ENCODE assay signal across 1 cellular context in the genomic region with DNA sequence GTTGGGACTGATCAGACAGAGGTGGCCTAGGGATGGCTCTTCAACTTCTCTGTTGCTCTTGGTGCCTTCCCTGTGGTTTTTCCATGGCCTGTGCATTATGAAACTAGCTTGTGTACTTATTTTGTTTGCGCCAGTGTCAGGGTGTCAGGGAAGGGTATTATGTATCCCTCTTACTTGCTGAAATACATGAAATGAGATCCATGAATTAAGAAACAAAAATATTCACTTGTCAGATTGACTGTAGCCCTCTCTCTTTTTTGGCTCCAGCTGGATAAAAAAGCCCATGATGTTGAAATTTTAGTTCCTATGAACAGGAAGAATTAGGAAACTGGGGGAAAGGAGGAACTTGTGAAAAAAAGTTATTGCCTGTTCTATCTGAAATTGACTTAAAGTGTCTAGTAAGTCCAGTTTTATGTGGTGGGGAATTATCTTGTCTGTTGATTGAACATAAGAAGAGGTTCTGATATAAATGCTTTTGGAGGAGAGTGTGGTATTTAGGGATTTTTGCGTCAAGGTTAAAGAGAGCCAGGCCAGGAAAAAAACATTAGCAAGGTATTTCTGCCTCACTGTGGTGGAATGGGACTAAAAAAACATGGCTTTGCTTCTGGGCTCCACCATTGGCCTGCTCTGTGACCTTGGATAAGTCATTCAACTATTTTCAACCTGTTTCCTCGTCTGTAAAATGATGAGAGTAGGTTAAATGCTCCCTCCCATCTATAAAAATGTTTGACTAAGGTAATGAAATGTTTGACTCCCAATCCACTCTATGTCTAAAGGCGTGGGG.
TF ChIP-seq lines count a peak whose summit lies in the region.

No MANE protein-coding gene starts in this region.

TF ChIP-seq in HepG2, 621 proteins besides CTCF, POLR2A, EP300 and RAD21:
- TF ChIP-seq, protein P1, sequence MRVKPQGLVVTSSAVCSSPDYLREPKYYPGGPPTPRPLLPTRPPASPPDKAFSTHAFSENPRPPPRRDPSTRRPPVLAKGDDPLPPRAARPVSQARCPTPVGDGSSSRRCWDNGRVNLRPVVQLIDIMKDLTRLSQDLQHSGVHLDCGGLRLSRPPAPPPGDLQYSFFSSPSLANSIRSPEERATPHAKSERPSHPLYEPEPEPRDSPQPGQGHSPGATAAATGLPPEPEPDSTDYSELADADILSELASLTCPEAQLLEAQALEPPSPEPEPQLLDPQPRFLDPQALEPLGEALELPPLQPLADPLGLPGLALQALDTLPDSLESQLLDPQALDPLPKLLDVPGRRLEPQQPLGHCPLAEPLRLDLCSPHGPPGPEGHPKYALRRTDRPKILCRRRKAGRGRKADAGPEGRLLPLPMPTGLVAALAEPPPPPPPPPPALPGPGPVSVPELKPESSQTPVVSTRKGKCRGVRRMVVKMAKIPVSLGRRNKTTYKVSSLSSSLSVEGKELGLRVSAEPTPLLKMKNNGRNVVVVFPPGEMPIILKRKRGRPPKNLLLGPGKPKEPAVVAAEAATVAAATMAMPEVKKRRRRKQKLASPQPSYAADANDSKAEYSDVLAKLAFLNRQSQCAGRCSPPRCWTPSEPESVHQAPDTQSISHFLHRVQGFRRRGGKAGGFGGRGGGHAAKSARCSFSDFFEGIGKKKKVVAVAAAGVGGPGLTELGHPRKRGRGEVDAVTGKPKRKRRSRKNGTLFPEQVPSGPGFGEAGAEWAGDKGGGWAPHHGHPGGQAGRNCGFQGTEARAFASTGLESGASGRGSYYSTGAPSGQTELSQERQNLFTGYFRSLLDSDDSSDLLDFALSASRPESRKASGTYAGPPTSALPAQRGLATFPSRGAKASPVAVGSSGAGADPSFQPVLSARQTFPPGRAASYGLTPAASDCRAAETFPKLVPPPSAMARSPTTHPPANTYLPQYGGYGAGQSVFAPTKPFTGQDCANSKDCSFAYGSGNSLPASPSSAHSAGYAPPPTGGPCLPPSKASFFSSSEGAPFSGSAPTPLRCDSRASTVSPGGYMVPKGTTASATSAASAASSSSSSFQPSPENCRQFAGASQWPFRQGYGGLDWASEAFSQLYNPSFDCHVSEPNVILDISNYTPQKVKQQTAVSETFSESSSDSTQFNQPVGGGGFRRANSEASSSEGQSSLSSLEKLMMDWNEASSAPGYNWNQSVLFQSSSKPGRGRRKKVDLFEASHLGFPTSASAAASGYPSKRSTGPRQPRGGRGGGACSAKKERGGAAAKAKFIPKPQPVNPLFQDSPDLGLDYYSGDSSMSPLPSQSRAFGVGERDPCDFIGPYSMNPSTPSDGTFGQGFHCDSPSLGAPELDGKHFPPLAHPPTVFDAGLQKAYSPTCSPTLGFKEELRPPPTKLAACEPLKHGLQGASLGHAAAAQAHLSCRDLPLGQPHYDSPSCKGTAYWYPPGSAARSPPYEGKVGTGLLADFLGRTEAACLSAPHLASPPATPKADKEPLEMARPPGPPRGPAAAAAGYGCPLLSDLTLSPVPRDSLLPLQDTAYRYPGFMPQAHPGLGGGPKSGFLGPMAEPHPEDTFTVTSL (CRISPR knock-in tag; IDR thresholded peaks at IDR 0.05; ENCODE audit: borderline replicate concordance), result peak; percentile 23; the same call in 1 of the 2 replicates
- TF ChIP-seq ONECUT2 (CRISPR knock-in tag; IDR thresholded peaks at IDR 0.05), result no peak
- TF ChIP-seq STAG1 (CRISPR knock-in tag; IDR thresholded peaks at IDR 0.05), result peak; percentile 52
- TF ChIP-seq SMARCE1 (IDR thresholded peaks at IDR 0.05; ENCODE audit: borderline replicate concordance), result no peak
- no peak for TF ChIP-seq ARHGAP35 (CRISPR knock-in tag; IDR thresholded peaks at IDR 0.05; ENCODE audit: borderline replicate concordance)
- peak; percentile 45; the same call in 1 of the 2 replicates for TF ChIP-seq ZNF644 (CRISPR knock-in tag; IDR thresholded peaks at IDR 0.05; ENCODE audit: low read depth)
- TF ChIP-seq, protein P2, sequence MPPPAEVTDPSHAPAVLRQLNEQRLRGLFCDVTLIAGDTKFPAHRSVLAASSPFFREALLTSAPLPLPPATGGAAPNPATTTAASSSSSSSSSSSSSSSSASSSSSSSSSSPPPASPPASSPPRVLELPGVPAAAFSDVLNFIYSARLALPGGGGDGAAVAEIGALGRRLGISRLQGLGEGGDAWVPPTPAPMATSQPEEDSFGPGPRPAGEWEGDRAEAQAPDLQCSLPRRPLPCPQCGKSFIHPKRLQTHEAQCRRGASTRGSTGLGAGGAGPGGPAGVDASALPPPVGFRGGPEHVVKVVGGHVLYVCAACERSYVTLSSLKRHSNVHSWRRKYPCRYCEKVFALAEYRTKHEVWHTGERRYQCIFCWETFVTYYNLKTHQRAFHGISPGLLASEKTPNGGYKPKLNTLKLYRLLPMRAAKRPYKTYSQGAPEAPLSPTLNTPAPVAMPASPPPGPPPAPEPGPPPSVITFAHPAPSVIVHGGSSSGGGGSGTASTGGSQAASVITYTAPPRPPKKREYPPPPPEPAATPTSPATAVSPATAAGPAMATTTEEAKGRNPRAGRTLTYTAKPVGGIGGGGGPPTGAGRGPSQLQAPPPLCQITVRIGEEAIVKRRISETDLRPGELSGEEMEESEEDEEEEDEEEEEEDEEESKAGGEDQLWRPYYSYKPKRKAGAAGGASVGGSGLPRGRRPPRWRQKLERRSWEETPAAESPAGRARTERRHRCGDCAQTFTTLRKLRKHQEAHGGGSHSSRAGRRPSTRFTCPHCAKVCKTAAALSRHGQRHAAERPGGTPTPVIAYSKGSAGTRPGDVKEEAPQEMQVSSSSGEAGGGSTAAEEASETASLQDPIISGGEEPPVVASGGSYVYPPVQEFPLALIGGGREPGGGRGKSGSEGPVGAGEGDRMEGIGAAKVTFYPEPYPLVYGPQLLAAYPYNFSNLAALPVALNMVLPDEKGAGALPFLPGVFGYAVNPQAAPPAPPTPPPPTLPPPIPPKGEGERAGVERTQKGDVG (CRISPR knock-in tag; IDR thresholded peaks at IDR 0.05; ENCODE audit: borderline replicate concordance), result no peak
- TF ChIP-seq SMC3 (IDR thresholded peaks at IDR 0.05; ENCODE audit: low read length), result peak; percentile 12; the same call in 1 of the 2 replicates
- 0 out of 2 replicates have a peak, but pooled peaks have one; percentile 38 for TF ChIP-seq ZSCAN30 (CRISPR knock-in tag; IDR thresholded peaks at IDR 0.05)
- no peak for TF ChIP-seq ZNF253 (CRISPR knock-in tag; IDR thresholded peaks at IDR 0.05; ENCODE audit: borderline replicate concordance)
- TF ChIP-seq, protein P3, sequence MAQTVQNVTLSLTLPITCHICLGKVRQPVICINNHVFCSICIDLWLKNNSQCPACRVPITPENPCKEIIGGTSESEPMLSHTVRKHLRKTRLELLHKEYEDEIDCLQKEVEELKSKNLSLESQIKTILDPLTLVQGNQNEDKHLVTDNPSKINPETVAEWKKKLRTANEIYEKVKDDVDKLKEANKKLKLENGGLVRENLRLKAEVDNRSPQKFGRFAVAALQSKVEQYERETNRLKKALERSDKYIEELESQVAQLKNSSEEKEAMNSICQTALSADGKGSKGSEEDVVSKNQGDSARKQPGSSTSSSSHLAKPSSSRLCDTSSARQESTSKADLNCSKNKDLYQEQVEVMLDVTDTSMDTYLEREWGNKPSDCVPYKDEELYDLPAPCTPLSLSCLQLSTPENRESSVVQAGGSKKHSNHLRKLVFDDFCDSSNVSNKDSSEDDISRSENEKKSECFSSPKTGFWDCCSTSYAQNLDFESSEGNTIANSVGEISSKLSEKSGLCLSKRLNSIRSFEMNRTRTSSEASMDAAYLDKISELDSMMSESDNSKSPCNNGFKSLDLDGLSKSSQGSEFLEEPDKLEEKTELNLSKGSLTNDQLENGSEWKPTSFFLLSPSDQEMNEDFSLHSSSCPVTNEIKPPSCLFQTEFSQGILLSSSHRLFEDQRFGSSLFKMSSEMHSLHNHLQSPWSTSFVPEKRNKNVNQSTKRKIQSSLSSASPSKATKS (CRISPR knock-in tag; IDR thresholded peaks at IDR 0.05), result peak; percentile 54; the same call in 1 of the 2 replicates
- TF ChIP-seq JDP2 (CRISPR knock-in tag; IDR thresholded peaks at IDR 0.05; ENCODE audit: borderline replicate concordance), result no peak
- no peak for TF ChIP-seq MLLT10 (CRISPR knock-in tag; IDR thresholded peaks at IDR 0.05)
